In the genomic region with DNA sequence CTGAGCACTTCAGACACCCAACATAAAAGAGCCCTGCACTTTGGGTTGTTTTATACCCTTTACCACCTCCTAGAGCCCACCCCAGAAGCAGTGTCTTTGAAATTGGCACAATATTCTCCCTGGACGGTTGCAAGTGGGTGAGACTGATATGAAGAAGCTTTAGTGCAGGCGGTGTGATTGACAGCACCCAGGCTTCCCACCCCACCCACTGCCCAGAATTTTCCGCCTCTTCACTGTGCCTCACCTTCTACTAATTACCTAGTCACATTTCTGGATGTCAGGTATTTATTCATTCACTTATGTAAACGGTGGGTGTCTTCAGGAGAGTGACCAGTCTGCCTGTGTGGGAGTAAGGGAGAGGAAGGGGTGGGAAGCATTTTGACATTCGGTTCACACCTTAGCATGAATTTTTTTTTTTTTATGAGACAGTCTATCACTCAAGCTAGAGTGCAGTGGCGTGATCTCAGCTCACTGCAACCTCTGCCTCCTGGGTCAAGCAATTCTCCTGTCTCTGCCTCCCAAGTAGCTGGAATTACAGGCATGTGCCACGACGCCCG, we compare ENCODE assay signal across 19 cellular contexts. TPM values are rescaled to one million over a fixed set of nuclear protein-coding genes. Genes with fewer than 3 reads are reported as not detected.
DNase-seq lines count a peak whose midpoint lies in the region; ATAC-seq, FAIRE-seq and TF ChIP-seq lines count a peak whose summit lies in the region.
"Had no signal": no experiment of that assay in that cellular context is flagged by ENCODE, and none has a peak within 500 bp of the region (broad histone marks: within the 10 kb centered on the region; RNA-seq: fewer than 3 reads in every experiment).

No MANE protein-coding gene starts in this region.

- in situ Hi-C loops in K562 (cut with MboI), result no loop called here

- H3K9me3 Mint-ChIP-seq in activated CD4-positive, alpha-beta T cell treated with anti-CD3 and anti-CD28 coated beads for 36 hours (ENCODE audit: low read depth), result no peaks in the 10 kb centered on the region
- H3K9me3 Mint-ChIP-seq in GM23338 (no peaks in the 10 kb centered on the region), nephron progenitor cell (peaks cover 27% of the 10 kb centered on the region)

- TF ChIP-seq POLR2A in K562 (conservative IDR thresholded peaks at IDR 0.05), result no peak

- H3K79me2 ChIP-seq in GM23338 (replicated peaks; ENCODE audit: insufficient read depth) (no peaks in the 10 kb centered on the region), K562 (ENCODE audit: control insufficient read depth, insufficient read depth, low read length) (peaks cover 32% of the 10 kb centered on the region)

- FAIRE-seq in K562 (lab: Jason Lieb, UNC), result no peak
- FAIRE-seq: A204.1, HTR-8/SVneo had no signal

- ATAC-seq in activated CD4-positive, alpha-beta T cell treated with anti-CD3 and anti-CD28 coated beads for 36 hours, result no peak
- ATAC-seq in GM23338 (no peak), K562 (no peak), GM19395 (IDR thresholded peaks at IDR 0.05; ENCODE audit: unreplicated experiment) (no peak)

- H3K4me1 ChIP-seq in GM23338 (ENCODE audit: insufficient read depth) (no peaks in the 10 kb centered on the region; the same call in 1 of the 2 replicates), K562 (replicated peaks in 1 of 2; ENCODE audit: control insufficient read depth in 2 of 2, insufficient read depth in 2 of 2, low read length in 2 of 2) (peaks cover 30 to 53% of the 10 kb centered on the region in 2 experiments)

- no peak for DNase-seq in activated CD4-positive, alpha-beta T cell treated with anti-CD3 and anti-CD28 coated beads for 36 hours
- DNase-seq in activated CD4-positive, alpha-beta T cell treated with anti-CD3 and anti-CD28 coated beads for 1 hour, result no peak
- DNase-seq in GM23338 (ENCODE audit: low spot score) (no peak), K562 (ENCODE audit: extremely low read depth in 1 of 4, low spot score in 3 of 4) (peak in 1 of 4 experiments; percentile 28), nephron progenitor cell (no peak), NCI-H1092 (lab: John Stamatoyannopoulos, UW) (no peak), NCI-H526 treated with DMSO at 0.1 percent for 48 hours (lab: John Stamatoyannopoulos, UW) (no peak)
- DNase-seq: NCI-H1930; PC-9; stimulated activated CD4-positive, alpha-beta T cell treated with anti-CD3 and anti-CD28 coated beads, Interleukin-2, amount 100 ng/mL, for 48 hours; thyroid gland had no signal

- H3K9me1 ChIP-seq in K562 (ENCODE audit: control insufficient read depth, insufficient read depth, low read length), result no peaks in the 10 kb centered on the region

- peaks cover 97% of the 10 kb centered on the region for H3K27me3 ChIP-seq in GM23338 (ENCODE audit: insufficient read depth)
- H3K27me3 ChIP-seq in K562 (ENCODE audit: control insufficient read depth in 2 of 2, insufficient read depth in 2 of 2, low read length in 2 of 2), result no peaks in the 10 kb centered on the region
- H3K27me3 ChIP-seq: ascending aorta, thyroid gland had no signal

- peak overlapping the region; percentile 63 for H3K4me3 Mint-ChIP-seq in activated CD4-positive, alpha-beta T cell treated with anti-CD3 and anti-CD28 coated beads for 36 hours
- peak overlapping the region; percentile 49; the same call in 1 of the 3 replicates for H3K4me3 Mint-ChIP-seq in GM23338
- H3K4me3 Mint-ChIP-seq in nephron progenitor cell, result peak overlapping the region; percentile 68

- H3K9ac ChIP-seq in K562 (ENCODE audit: insufficient read depth in 1 of 2, low read depth in 2 of 2, low read length in 2 of 2), result peak overlapping the region in 1 of 2 experiments; percentile 8; a peak in 1 of 4 replicates

- no peaks in the 10 kb centered on the region for H3K9me2 ChIP-seq in GM23338 (ENCODE audit: insufficient read depth)

- peaks cover 30% of the 10 kb centered on the region for H3K4me1 Mint-ChIP-seq in activated CD4-positive, alpha-beta T cell treated with anti-CD3 and anti-CD28 coated beads for 36 hours
- H3K4me1 Mint-ChIP-seq in GM23338 (peaks cover 3% of the 10 kb centered on the region; the same call in 2 of the 3 replicates), nephron progenitor cell (peaks cover 23% of the 10 kb centered on the region)

- no TSS peak for BruUV-seq in K562 (replicated peaks; lab: Mats Ljungman, UMichigan)

- no peak overlapping the region for H3K4me3 ChIP-seq in GM23338
- no peak overlapping the region for H3K4me3 ChIP-seq in K562
- H3K4me3 ChIP-seq: lung, PC-9, SK-N-MC had no signal

- H3K36me3 ChIP-seq in GM23338 (ENCODE audit: insufficient read depth) (no peaks in the 10 kb centered on the region), K562 (ENCODE audit: control insufficient read depth, insufficient read depth, low read length) (peaks cover 6% of the 10 kb centered on the region; the same call in 1 of the 3 replicates)
- H3K36me3 ChIP-seq: ascending aorta, gastroesophageal sphincter, thyroid gland had no signal

- CTCF ChIA-PET in activated CD4-positive, alpha-beta T cell treated with anti-CD3 and anti-CD28 coated beads for 36 hours (lab: Charles Lee), result no interaction called here
- CTCF ChIA-PET in K562 (lab: Yijun Ruan, JAX; ENCODE audit: low intra/inter-chr PET ratio), result interaction anchor here (0.7 kb wide), 1 partner anchor 125 kb away, joined by 3 read pairs; no protein-coding TSS in a partner anchor

- H3K4me2 ChIP-seq in GM23338 (no peak overlapping the region), K562 (ENCODE audit: insufficient read depth, low read length) (no peak overlapping the region)
- H3K4me2 ChIP-seq: PC-9 had no signal

- intact Hi-C loops in activated CD4-positive, alpha-beta T cell treated with anti-CD3 and anti-CD28 coated beads for 36 hours (cut with DNase I, micrococcal nuclease), result loop anchor here (2.0 to 5.0 kb wide), 3 partner anchors 174 to 615 kb away; a partner anchor contains a TSS
- intact Hi-C loops in K562 (cut with micrococcal nuclease), result loop anchor here (1.0 kb wide), 1 partner anchor 24 kb away; no protein-coding TSS in a partner anchor

- POLR2A ChIA-PET in activated CD4-positive, alpha-beta T cell treated with anti-CD3 and anti-CD28 coated beads for 36 hours (lab: Charles Lee), result no interaction called here
- POLR2A ChIA-PET in K562 (lab: Yijun Ruan, JAX), result interaction anchor here (1.7 to 3.4 kb wide), 2 partner anchors 12 to 17 kb away, joined by 5 to 20 read pairs; no protein-coding TSS in a partner anchor

- H4K20me1 ChIP-seq in GM23338 (replicated peaks; ENCODE audit: insufficient read depth) (peaks cover 20% of the 10 kb centered on the region), K562 (replicated peaks; ENCODE audit: control insufficient read depth, insufficient read depth, low read length) (peaks cover 10% of the 10 kb centered on the region; the same call in 1 of the 2 replicates)

- peaks cover 15% of the 10 kb centered on the region for H3K9me3 ChIP-seq in K562 (replicated peaks; ENCODE audit: control insufficient read depth, insufficient read depth, low read depth, low read length)
- H3K9me3 ChIP-seq: ascending aorta, thyroid gland had no signal

- peaks cover 4% of the 10 kb centered on the region for H3K27me3 Mint-ChIP-seq in activated CD4-positive, alpha-beta T cell treated with anti-CD3 and anti-CD28 coated beads for 36 hours
- H3K27me3 Mint-ChIP-seq in GM23338 (ENCODE audit: insufficient read depth, low read depth, poor library complexity) (peaks cover 76% of the 10 kb centered on the region), nephron progenitor cell (ENCODE audit: low read depth, poor library complexity) (peaks cover 86% of the 10 kb centered on the region)

- TF ChIP-seq RAD21 in K562 (CRISPR knock-in tag; conservative IDR thresholded peaks at IDR 0.05 in 1 of 2, IDR thresholded peaks at IDR 0.05 in 1 of 2), result no peak

- peaks cover 8% of the 10 kb centered on the region for H3K36me3 Mint-ChIP-seq in activated CD4-positive, alpha-beta T cell treated with anti-CD3 and anti-CD28 coated beads for 36 hours (ENCODE audit: low read depth)
- no peaks in the 10 kb centered on the region; the same call in 2 of the 3 replicates for H3K36me3 Mint-ChIP-seq in GM23338 (ENCODE audit: low read depth)
- peaks cover 9% of the 10 kb centered on the region for H3K36me3 Mint-ChIP-seq in nephron progenitor cell (ENCODE audit: low read depth)

- 61% methylated on average over 9 of the region's 9 CpGs for WGBS in K562 (ENCODE audit: insufficient coverage, low coverage, missing lambda C conversion rate)

- no peak overlapping the region for H3K27ac Mint-ChIP-seq in activated CD4-positive, alpha-beta T cell treated with anti-CD3 and anti-CD28 coated beads for 36 hours
- H3K27ac Mint-ChIP-seq in GM23338 (no peak overlapping the region), nephron progenitor cell (no peak overlapping the region)

- H3F3A ChIP-seq in GM23338 (replicated peaks; ENCODE audit: low read depth), result no peaks in the 10 kb centered on the region

- TF ChIP-seq CTCF in GM23338 (conservative IDR thresholded peaks at IDR 0.05; ENCODE audit: low read depth in 2 of 2) (no peak), K562 (IDR thresholded peaks at IDR 0.05 in 2 of 3, conservative IDR thresholded peaks at IDR 0.05 in 1 of 3; ENCODE audit: insufficient read depth in 2 of 3, low read depth in 1 of 3, low read length in 3 of 3) (no peak), nephron progenitor cell (IDR thresholded peaks at IDR 0.05) (no peak)

- H2AFZ ChIP-seq in GM23338 (no peak overlapping the region), K562 (ENCODE audit: low read depth, low read length) (no peak overlapping the region)
- H2AFZ ChIP-seq: PC-9 had no signal

- TF ChIP-seq EP300 in K562 (IDR thresholded peaks at IDR 0.05; ENCODE audit: low read length), result 0 out of 2 replicates have a peak, but pooled peaks have one; percentile 2

- no peak overlapping the region for H3K27ac ChIP-seq in GM23338 (ENCODE audit: low read depth)
- no peak overlapping the region for H3K27ac ChIP-seq in K562 (ENCODE audit: extremely low read depth, low read depth, low read length)
- H3K27ac ChIP-seq: epithelial cell of prostate, PC-9, SK-N-MC had no signal

RNA-seq across cellular contexts. Expression of a gene that starts 1.7 kb away (rescaled TPM):
- 10 to 100 TPM; 14.5 to 14.9 TPM for total RNA-seq in activated CD4-positive, alpha-beta T cell treated with anti-CD3 and anti-CD28 coated beads for 36 hours
- 3.2 and 4.9 TPM in 2 replicates for total RNA-seq in GM23338 (2014; rRNA removed; shearing (Covaris generic))
- polyA plus RNA-seq in GM23338 (2016; fragmentation: Nextera tagmentation; extraction: Ambion mirVana), result 3.4 and 3.8 TPM in 2 replicates
- total RNA-seq in K562 (2011; cell fraction: chromatin; rRNA removed; ENCODE audit: low replicate concordance), result 18.2 and 25.0 TPM in 2 replicates
- total RNA-seq in K562 (2011; cell fraction: nucleolus; rRNA removed), result 12.5 and 13.6 TPM in 2 replicates
- 18.5 and 25.7 TPM in 2 replicates for total RNA-seq in K562 (2011; cell fraction: nucleoplasm; rRNA removed)
- total RNA-seq in K562 (2014; rRNA removed), result 66.2 TPM in 2 replicates
- total RNA-seq in K562 (2014; rRNA removed; fragmentation: Illumina TruSeq; extraction: Trizol), result 43.3 and 43.5 TPM in 2 replicates
- total RNA-seq in K562 (2015; rRNA removed; fragmentation: Illumina TruSeq; extraction: Trizol), result 25.1 and 29.3 TPM in 2 replicates
- 56.5 and 56.9 TPM in 2 replicates for total RNA-seq in K562 (2021)
- polyA plus RNA-seq in K562 (2011; rRNA removed), result 25.6 and 45.4 TPM in 2 replicates
- polyA plus RNA-seq in K562 (2011; cell fraction: cytosol; rRNA removed), result 26.9 and 37.2 TPM in 2 replicates
- polyA plus RNA-seq in K562 (2011; cell fraction: nucleus; rRNA removed), result 11.3 and 14.9 TPM in 2 replicates
- 41.1 and 110 TPM in 2 replicates for polyA plus RNA-seq in K562 (2012)
- 41.0 and 42.1 TPM in 2 replicates for polyA plus RNA-seq in K562 (2014; fragmentation: Illumina TruSeq; extraction: Trizol)
- polyA plus RNA-seq in K562 (2014; fragmentation: Nextera tagmentation; extraction: Ambion mirVana), result 10 to 100 TPM in 1 of 2 experiments, 1 to 10 TPM in 1; 8.7 to 13.3 TPM
- 54.5 and 56.0 TPM in 2 replicates for polyA plus RNA-seq in K562 (2014; rRNA removed)
- 21.1 and 30.9 TPM in 2 replicates for polyA minus RNA-seq in K562 (2011; rRNA and poly(A)+ RNA removed)
- polyA minus RNA-seq in K562 (2011; cell fraction: cytosol; rRNA and poly(A)+ RNA removed), result 6.7 and 15.0 TPM in 2 replicates
- polyA minus RNA-seq in K562 (2011; cell fraction: nucleus; rRNA and poly(A)+ RNA removed), result 8.4 and 9.6 TPM in 2 replicates
